Comparison of ENCODE assay signal across 11 cellular contexts in the genomic region with DNA sequence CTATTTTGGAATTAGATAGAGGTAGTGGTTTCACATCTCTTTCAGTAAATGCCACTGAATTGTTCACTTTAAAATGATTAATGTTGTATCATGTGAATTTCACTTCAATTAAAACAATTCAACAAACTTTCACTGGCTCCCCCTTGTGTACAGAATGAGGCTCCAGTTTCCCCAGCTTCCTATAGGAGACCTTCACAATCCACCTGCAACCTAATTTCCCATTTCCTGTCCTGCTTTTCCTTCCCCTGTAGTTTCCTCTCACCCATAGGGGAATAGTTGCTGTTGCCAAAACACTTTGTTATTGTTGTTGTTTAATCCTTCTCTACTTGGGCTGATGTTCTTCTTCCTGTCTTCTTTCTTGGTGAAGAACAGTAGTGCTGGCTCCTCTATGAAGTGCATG. TPM values are rescaled to one million over a fixed set of nuclear protein-coding genes. Genes with fewer than 3 reads are reported as not detected.
DNase-seq lines count a peak whose midpoint lies in the region; ATAC-seq and TF ChIP-seq lines count a peak whose summit lies in the region.
"Had no signal": no experiment of that assay in that cellular context is flagged by ENCODE, and none has a peak within 500 bp of the region (broad histone marks: within the 10 kb centered on the region; RNA-seq: fewer than 3 reads in every experiment).

No MANE protein-coding gene starts in this region.

- DNase-seq in DND-41 (no peak), M059J (ENCODE audit: low read depth) (peak; percentile 38), endodermal cell (no peak), osteoblast (ENCODE audit: insufficient read length, low spot score, missing footprints) (peak; percentile 15), caudate nucleus (lab: John Stamatoyannopoulos, UW) (no peak)
- no peak for DNase-seq in activated CD4-positive, alpha-beta T cell treated with anti-CD3 and anti-CD28 coated beads for 1 hour
- DNase-seq in activated naive CD4-positive, alpha-beta T cell treated with anti-CD3 and anti-CD28 coated beads, Interleukin-2, amount 10 ng/mL, durations not matched to agents 7 days and 5 days, result no peak
- no peak for DNase-seq in activated CD8-positive, alpha-beta memory T cell treated with anti-CD3 and anti-CD28 coated beads for 24 hours
- DNase-seq: activated naive CD4-positive, alpha-beta T cell treated with anti-CD3 and anti-CD28 coated beads, Interleukin-2, amount 50 U/mL, for 16 hours; NCI-H1930 had no signal

- no peaks in the 10 kb centered on the region for H3K4me1 ChIP-seq in DND-41 (ENCODE audit: insufficient read depth, low read length)
- H3K4me1 ChIP-seq in endodermal cell (ENCODE audit: control insufficient read depth, insufficient read depth, low read length), result no peaks in the 10 kb centered on the region
- H3K4me1 ChIP-seq in osteoblast (ENCODE audit: insufficient read depth, low read length), result no peaks in the 10 kb centered on the region

- H4K20me1 ChIP-seq in DND-41 (ENCODE audit: insufficient read depth, low read length) (no peaks in the 10 kb centered on the region), osteoblast (ENCODE audit: insufficient read depth, low read length) (no peaks in the 10 kb centered on the region)

- H3K27me3 Mint-ChIP-seq in endodermal cell (ENCODE audit: insufficient read depth), result no peaks in the 10 kb centered on the region
- no peaks in the 10 kb centered on the region for H3K27me3 Mint-ChIP-seq in activated naive CD4-positive, alpha-beta T cell treated with anti-CD3 and anti-CD28 coated beads, Interleukin-2, amount 10 ng/mL, durations not matched to agents 7 days and 5 days

- CTCF ChIA-PET in activated naive CD4-positive, alpha-beta T cell treated with anti-CD3 and anti-CD28 coated beads, Interleukin-2, amount 10 ng/mL, durations not matched to agents 7 days and 5 days (lab: Charles Lee), result no interaction called here

- H3K27ac ChIP-seq in DND-41 (ENCODE audit: low read length), result no peak overlapping the region
- H3K27ac ChIP-seq in endodermal cell (ENCODE audit: low read depth, low read length), result no peak overlapping the region
- no peak overlapping the region for H3K27ac ChIP-seq in osteoblast (ENCODE audit: low read depth, low read length)
- no peak overlapping the region for H3K27ac ChIP-seq in caudate nucleus (ENCODE audit: low read depth, low read length)

- H3K36me3 Mint-ChIP-seq in endodermal cell (ENCODE audit: low read depth), result peaks cover 4% of the 10 kb centered on the region
- no peaks in the 10 kb centered on the region for H3K36me3 Mint-ChIP-seq in activated naive CD4-positive, alpha-beta T cell treated with anti-CD3 and anti-CD28 coated beads, Interleukin-2, amount 10 ng/mL, durations not matched to agents 7 days and 5 days

- no peak overlapping the region for H3K27ac Mint-ChIP-seq in endodermal cell
- no peak overlapping the region for H3K27ac Mint-ChIP-seq in activated naive CD4-positive, alpha-beta T cell treated with anti-CD3 and anti-CD28 coated beads, Interleukin-2, amount 10 ng/mL, durations not matched to agents 7 days and 5 days
- H3K27ac Mint-ChIP-seq: T-helper 1 cell treated with Interleukin-12 subunit alpha and Interleukin-12 subunit beta and Interleukin-4 antibody, amounts not matched to agents 30 μg/mL and 1 μg/mL, for 36 hours had no signal

- H3K4me3 ChIP-seq in DND-41 (ENCODE audit: low read depth in 1 of 2, low read length in 2 of 2), result no peak overlapping the region
- H3K4me3 ChIP-seq in endodermal cell (ENCODE audit: low read length), result no peak overlapping the region
- no peak overlapping the region for H3K4me3 ChIP-seq in osteoblast (ENCODE audit: insufficient read depth, low read length)

- no peak for ATAC-seq in DND-41 (ENCODE audit: insufficient read depth, low read depth)

- peaks cover 3% of the 10 kb centered on the region for H3K4me1 Mint-ChIP-seq in endodermal cell
- H3K4me1 Mint-ChIP-seq in activated naive CD4-positive, alpha-beta T cell treated with anti-CD3 and anti-CD28 coated beads, Interleukin-2, amount 10 ng/mL, durations not matched to agents 7 days and 5 days, result no peaks in the 10 kb centered on the region

- H3K27me3 ChIP-seq in DND-41 (ENCODE audit: insufficient read depth, low read length, poor library complexity) (peaks cover 3% of the 10 kb centered on the region), endodermal cell (ENCODE audit: control insufficient read depth, insufficient read depth, low read length, poor library complexity, severe bottlenecking) (no peaks in the 10 kb centered on the region), osteoblast (ENCODE audit: insufficient read depth, low read length) (no peaks in the 10 kb centered on the region)

- H3K4me2 ChIP-seq in DND-41 (ENCODE audit: insufficient read depth, low read length) (no peak overlapping the region), osteoblast (ENCODE audit: insufficient read depth, low read length) (no peak overlapping the region)

- TF ChIP-seq CTCF in DND-41 (IDR thresholded peaks at IDR 0.05; ENCODE audit: borderline replicate concordance, extremely low read depth, low read length, poor library complexity, severe bottlenecking) (peak; percentile 16), endodermal cell (conservative IDR thresholded peaks at IDR 0.05) (peak; percentile 72), osteoblast (IDR thresholded peaks at IDR 0.05; ENCODE audit: extremely low read depth, low read depth, low read length) (peak; percentile 58)

- no peaks in the 10 kb centered on the region for H3K79me2 ChIP-seq in DND-41 (ENCODE audit: insufficient read depth, low read length)
- no peaks in the 10 kb centered on the region for H3K79me2 ChIP-seq in osteoblast (ENCODE audit: insufficient read depth, low read length)

- H3K4me3 Mint-ChIP-seq in endodermal cell, result no peak overlapping the region
- no peak overlapping the region for H3K4me3 Mint-ChIP-seq in activated naive CD4-positive, alpha-beta T cell treated with anti-CD3 and anti-CD28 coated beads, Interleukin-2, amount 10 ng/mL, durations not matched to agents 7 days and 5 days
- H3K4me3 Mint-ChIP-seq: T-helper 1 cell treated with Interleukin-12 subunit alpha and Interleukin-12 subunit beta and Interleukin-4 antibody, amounts not matched to agents 30 μg/mL and 1 μg/mL, for 36 hours had no signal

- H3K9ac ChIP-seq in DND-41 (ENCODE audit: low read depth, low read length), result no peak overlapping the region
- H3K9ac ChIP-seq in endodermal cell (ENCODE audit: extremely low read depth, low read length, poor library complexity, severe bottlenecking), result no peak overlapping the region

- H3K9me3 Mint-ChIP-seq in endodermal cell, result peaks cover 26% of the 10 kb centered on the region
- H3K9me3 Mint-ChIP-seq in activated naive CD4-positive, alpha-beta T cell treated with anti-CD3 and anti-CD28 coated beads, Interleukin-2, amount 10 ng/mL, durations not matched to agents 7 days and 5 days, result peaks cover 12% of the 10 kb centered on the region

- no peak overlapping the region for H2AFZ ChIP-seq in DND-41 (ENCODE audit: low read depth, low read length)
- no peak overlapping the region for H2AFZ ChIP-seq in osteoblast (ENCODE audit: low read length)

- H3K36me3 ChIP-seq in DND-41 (ENCODE audit: insufficient read depth, low read length) (no peaks in the 10 kb centered on the region), endodermal cell (ENCODE audit: control insufficient read depth, insufficient read depth, low read length) (no peaks in the 10 kb centered on the region), osteoblast (ENCODE audit: insufficient read depth, low read length) (no peaks in the 10 kb centered on the region)

- no peaks in the 10 kb centered on the region for H3K9me3 ChIP-seq in DND-41 (ENCODE audit: insufficient read depth, low read length, severe bottlenecking)
- H3K9me3 ChIP-seq in endodermal cell (ENCODE audit: control insufficient read depth, low read length), result peaks cover 5% of the 10 kb centered on the region
- no peaks in the 10 kb centered on the region for H3K9me3 ChIP-seq in osteoblast (ENCODE audit: low read depth, low read length)

RNA-seq across cellular contexts. Expression of gene NPAS3, which starts 59.8 kb away (rescaled TPM):
- 1.2 and 2.7 TPM in 2 replicates for total RNA-seq in M059J (2014; rRNA removed; shearing (Covaris generic))
- total RNA-seq in endodermal cell, result 1 to 10 TPM; 1.4 to 1.6 TPM
- 14.5 TPM for polyA plus RNA-seq in endodermal cell (2013, experiment 1 of 2)
- 12.2 TPM for polyA plus RNA-seq in endodermal cell (2013, experiment 2 of 2)
- 0.59 and 0.72 TPM in 2 replicates for total RNA-seq in osteoblast

Comparison
In these comparisons a context has a peak if more than half of its experiments do, and no peak if none do; other contexts are left out.
1. DNase-seq: peak in M059J (single experiment) and osteoblast (single experiment); none in DND-41 (single experiment), endodermal cell (single experiment), activated CD4-positive, alpha-beta T cell treated with anti-CD3 and anti-CD28 coated beads for 1 hour (single experiment), activated naive CD4-positive, alpha-beta T cell treated with anti-CD3 and anti-CD28 coated beads, Interleukin-2, amount 10 ng/mL, durations not matched to agents 7 days and 5 days (single experiment), caudate nucleus (0 of 61) and activated CD8-positive, alpha-beta memory T cell treated with anti-CD3 and anti-CD28 coated beads for 24 hours (single experiment).
2. CTCF ChIP-seq: peak in every context shown above with its lines; median percentile 72 in endodermal cell; 58 in osteoblast; 16 in DND-41.